ENCODE assay signal across 8 cellular contexts in the genomic region with DNA sequence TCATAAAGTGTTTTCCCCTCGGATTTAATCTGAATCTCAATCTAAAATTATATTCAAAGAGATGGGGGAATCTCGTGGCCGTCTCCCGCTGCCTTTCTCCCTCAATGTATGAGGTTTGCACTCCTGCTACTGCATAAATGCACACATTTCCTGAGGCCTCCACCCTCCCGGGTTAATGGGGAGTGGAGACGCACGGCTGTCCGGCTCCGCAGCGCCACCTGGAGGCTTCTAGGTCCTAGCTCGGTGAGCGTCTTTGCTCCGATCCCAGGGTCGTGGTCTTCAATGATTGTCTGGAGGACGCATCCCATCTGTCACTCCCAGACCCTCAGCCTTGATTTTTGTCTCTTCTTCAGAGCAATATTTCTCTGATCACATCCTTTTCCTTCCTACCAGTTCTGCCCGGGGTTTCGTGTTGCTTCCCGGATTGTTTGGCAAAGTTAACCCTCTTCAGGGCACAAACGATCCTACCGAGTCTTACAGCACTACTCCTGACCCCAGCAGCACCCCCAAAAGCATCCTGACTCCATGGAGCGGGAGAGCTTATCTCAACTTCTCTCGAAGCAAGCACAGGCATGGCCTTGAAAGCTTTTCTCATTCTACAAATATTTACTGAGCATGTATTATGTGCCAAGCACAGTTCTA. TPM values are rescaled to one million over a fixed set of nuclear protein-coding genes. Genes with fewer than 3 reads are reported as not detected.
A peak's percentile ranks its signal among the peaks of the same experiment; 100 is the strongest.
DNase-seq lines count a peak whose midpoint lies in the region; ATAC-seq and TF ChIP-seq lines count a peak whose summit lies in the region.

A gene (minus strand): TSS at position 110 of the 642 bp plus-strand sequence. CDS start 516 bp downstream, outside the sequence.

- ATAC-seq in stimulated activated naive CD8-positive, alpha-beta T cell treated with anti-CD3 and anti-CD28 coated beads, Interleukin-15, Interleukin-2, amounts not matched to agents 100 U/mL and 50 U/mL, for 24 hours: peak; percentile 76

- in situ Hi-C loops in KBM-7 (cut with MboI; ENCODE audit: low pct_unique_long_range_greater_than_20kb, low sequenced_read_pairs): no loop called here

- H3K27ac Mint-ChIP-seq in activated T-helper 1 cell treated with anti-CD3 and anti-CD28 coated beads, Interleukin-12 subunit alpha, Interleukin-12 subunit beta, Interleukin-2, Interleukin-4 antibody, amounts not matched to agents 30 ng/mL and 10 ng/mL and 1 ng/mL, durations not matched to agents 14 hours and 24 hours and 36 hours: peak within 1 kb of the TSS; percentile 24
- no peak within 1 kb of the TSS for H3K27ac Mint-ChIP-seq in neural crest cell (ENCODE audit: unreplicated experiment)

- H3K27me3 Mint-ChIP-seq in activated T-helper 1 cell treated with anti-CD3 and anti-CD28 coated beads, Interleukin-12 subunit alpha, Interleukin-12 subunit beta, Interleukin-2, Interleukin-4 antibody, amounts not matched to agents 30 ng/mL and 10 ng/mL and 1 ng/mL, durations not matched to agents 14 hours and 24 hours and 36 hours (ENCODE audit: insufficient read depth): peaks cover 61% of the 10 kb centered on the region
- H3K27me3 Mint-ChIP-seq in neural crest cell (ENCODE audit: low read depth): peaks cover 74% of the 10 kb centered on the region

- intact Hi-C loops in activated T-helper 1 cell treated with anti-CD3 and anti-CD28 coated beads, Interleukin-12 subunit alpha, Interleukin-12 subunit beta, Interleukin-2, Interleukin-4 antibody, amounts not matched to agents 30 ng/mL and 10 ng/mL and 1 ng/mL, durations not matched to agents 14 hours and 24 hours and 36 hours (cut with micrococcal nuclease): loop anchor here (1.0 to 5.0 kb wide), 4 partner anchors 17 to 257 kb away; no protein-coding TSS in a partner anchor

- TF ChIP-seq CTCF in GM20000 (IDR thresholded peaks at IDR 0.05; ENCODE audit: extremely low read depth, missing control alignments) (peak; percentile 94), neural crest cell (conservative IDR thresholded peaks at IDR 0.05) (peak; percentile 90)

- peak within 1 kb of the TSS; percentile 73 for H3K4me3 Mint-ChIP-seq in activated T-helper 1 cell treated with anti-CD3 and anti-CD28 coated beads, Interleukin-12 subunit alpha, Interleukin-12 subunit beta, Interleukin-2, Interleukin-4 antibody, amounts not matched to agents 30 ng/mL and 10 ng/mL and 1 ng/mL, durations not matched to agents 14 hours and 24 hours and 36 hours
- peak within 1 kb of the TSS; percentile 89 for H3K4me3 Mint-ChIP-seq in neural crest cell

- peak; percentile 72 for DNase-seq in CD1c-positive myeloid dendritic cell (ENCODE audit: extremely low spot score)
- DNase-seq in GM20000 (ENCODE audit: low spot score): peak; percentile 94
- DNase-seq in KBM-7: peak; percentile 77
- peak; percentile 58 for DNase-seq in activated T-helper 1 cell treated with anti-CD3 and anti-CD28 coated beads, Interleukin-12 subunit alpha, Interleukin-12 subunit beta, Interleukin-2, Interleukin-4 antibody, amounts not matched to agents 30 ng/mL and 10 ng/mL and 1 ng/mL, durations not matched to agents 14 hours and 24 hours and 36 hours (ENCODE audit: low spot score)
- peak; percentile 47 for DNase-seq in fibroblast of the conjunctiva (ENCODE audit: low read depth)
- DNase-seq in neural crest cell (ENCODE audit: low read depth, low spot score): peak; percentile 95
- peak; percentile 87 for DNase-seq in stimulated activated naive CD8-positive, alpha-beta T cell treated with anti-CD3 and anti-CD28 coated beads, Interleukin-15, Interleukin-2, amounts not matched to agents 100 U/mL and 50 U/mL, for 24 hours

- no peaks in the 10 kb centered on the region for H3K9me3 Mint-ChIP-seq in activated T-helper 1 cell treated with anti-CD3 and anti-CD28 coated beads, Interleukin-12 subunit alpha, Interleukin-12 subunit beta, Interleukin-2, Interleukin-4 antibody, amounts not matched to agents 30 ng/mL and 10 ng/mL and 1 ng/mL, durations not matched to agents 14 hours and 24 hours and 36 hours
- H3K9me3 Mint-ChIP-seq in neural crest cell: no peaks in the 10 kb centered on the region

- peaks cover 9% of the 10 kb centered on the region for H3K4me1 Mint-ChIP-seq in activated T-helper 1 cell treated with anti-CD3 and anti-CD28 coated beads, Interleukin-12 subunit alpha, Interleukin-12 subunit beta, Interleukin-2, Interleukin-4 antibody, amounts not matched to agents 30 ng/mL and 10 ng/mL and 1 ng/mL, durations not matched to agents 14 hours and 24 hours and 36 hours (ENCODE audit: low read depth)
- H3K4me1 Mint-ChIP-seq in neural crest cell: peaks cover 11% of the 10 kb centered on the region

- H3K36me3 Mint-ChIP-seq in activated T-helper 1 cell treated with anti-CD3 and anti-CD28 coated beads, Interleukin-12 subunit alpha, Interleukin-12 subunit beta, Interleukin-2, Interleukin-4 antibody, amounts not matched to agents 30 ng/mL and 10 ng/mL and 1 ng/mL, durations not matched to agents 14 hours and 24 hours and 36 hours (ENCODE audit: low read depth): no peaks in the 10 kb centered on the region
- H3K36me3 Mint-ChIP-seq in neural crest cell (ENCODE audit: low read depth): no peaks in the 10 kb centered on the region

TF ChIP-seq in PFSK-1, 5 proteins besides CTCF, POLR2A, EP300 and RAD21:
- TF ChIP-seq TAF1 (IDR thresholded peaks at IDR 0.05; ENCODE audit: borderline replicate concordance, insufficient read depth, low read length): no peak
- peak; percentile 37 for TF ChIP-seq FOXP2 (optimal IDR thresholded peaks at IDR 0.05; ENCODE audit: borderline replicate concordance, extremely low read depth, extremely low read length, insufficient read depth)

RNA-seq across cellular contexts. Expression of the gene that starts here (rescaled TPM):
- polyA plus RNA-seq in PFSK-1 (2012; ENCODE audit: insufficient read length, low read depth): not detected
- total RNA-seq in activated T-helper 1 cell treated with anti-CD3 and anti-CD28 coated beads, Interleukin-12 subunit alpha, Interleukin-12 subunit beta, Interleukin-2, Interleukin-4 antibody, amounts not matched to agents 30 ng/mL and 10 ng/mL and 1 ng/mL, durations not matched to agents 14 hours and 24 hours and 36 hours: not detected in 2 replicates
- 1.5 and 1.8 TPM in 2 replicates for total RNA-seq in neural crest cell

Comparison
In these comparisons a context has a peak if more than half of its experiments do, and no peak if none do; other contexts are left out.
1. Peak in every context shown above with its lines: DNase-seq and ATAC-seq.
2. Peak in DNase-seq in activated T-helper 1 cell treated with anti-CD3 and anti-CD28 coated beads, Interleukin-12 subunit alpha, Interleukin-12 subunit beta, Interleukin-2, Interleukin-4 antibody, amounts not matched to agents 30 ng/mL and 10 ng/mL and 1 ng/mL, durations not matched to agents 14 hours and 24 hours and 36 hours; RNA of the gene not detected or under 1 TPM.